8 cellular contexts compared by ENCODE assay signal in the genomic region with DNA sequence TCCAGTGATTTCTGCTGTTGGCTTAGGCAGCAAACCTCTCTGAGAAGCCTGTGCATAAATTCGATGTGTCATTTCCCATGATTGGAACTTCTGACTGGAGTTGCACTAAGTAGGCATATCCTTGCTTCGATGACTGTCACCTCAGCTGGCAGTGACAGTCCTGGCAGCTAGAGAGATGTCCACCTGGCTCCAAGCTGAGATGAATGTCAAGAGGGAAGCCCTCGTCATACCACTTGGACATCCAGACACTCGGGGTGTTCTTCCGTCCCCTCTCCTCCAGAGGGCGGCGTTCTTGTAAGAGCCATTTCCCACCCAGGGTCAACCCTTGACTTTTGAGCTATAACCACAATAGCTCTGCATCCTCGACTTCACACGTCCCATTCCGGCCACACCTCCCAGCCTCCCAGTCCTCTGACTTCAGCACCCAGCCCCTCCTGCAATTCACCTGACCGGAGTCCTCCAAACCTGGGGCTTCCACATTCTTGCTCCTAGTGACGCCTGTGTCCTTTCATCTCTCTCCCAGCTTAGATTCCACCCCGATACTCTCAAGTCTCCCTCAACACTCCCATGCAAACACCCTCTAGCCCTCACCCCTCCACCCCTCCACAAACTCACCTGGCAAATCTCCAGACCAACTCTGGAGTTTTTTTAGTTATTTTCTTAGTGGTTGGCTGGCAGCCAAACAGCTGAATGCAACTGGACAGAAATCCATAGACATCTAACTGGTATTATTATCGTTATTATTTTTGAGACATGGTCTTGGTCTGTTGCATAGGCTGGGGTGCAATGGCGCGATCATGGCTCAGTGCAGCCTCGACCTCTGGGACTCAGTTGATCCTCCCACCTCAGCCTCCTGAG. TPM values are rescaled to one million over a fixed set of nuclear protein-coding genes. Genes with fewer than 3 reads are reported as not detected.
DNase-seq lines count a peak whose midpoint lies in the region; ATAC-seq and TF ChIP-seq lines count a peak whose summit lies in the region.

No MANE protein-coding gene starts in this region.

- H3K9me3 Mint-ChIP-seq in HFFc6: no peaks in the 10 kb centered on the region
- peaks cover 11% of the 10 kb centered on the region for H3K9me3 Mint-ChIP-seq in mesothelial cell of epicardium

- no peak for ATAC-seq in GM19463 (IDR thresholded peaks at IDR 0.05; ENCODE audit: unreplicated experiment)

- H3K27me3 Mint-ChIP-seq in HFFc6 (ENCODE audit: insufficient read depth) (peaks cover 29% of the 10 kb centered on the region), mesothelial cell of epicardium (ENCODE audit: low read depth) (peaks cover 6% of the 10 kb centered on the region)

- TF ChIP-seq CTCF in HFFc6 (IDR thresholded peaks at IDR 0.05) (peak; percentile 71), brain microvascular endothelial cell (IDR thresholded peaks at IDR 0.05; ENCODE audit: low read depth, low read length, missing control alignments) (peak; percentile 79), mesothelial cell of epicardium (IDR thresholded peaks at IDR 0.05; ENCODE audit: unreplicated experiment) (peak; percentile 27)

- in situ Hi-C loops in brain microvascular endothelial cell (cut with HindIII; ENCODE audit: low pct_ligation_motif_present, low sequenced_read_pairs): no loop called here

- H3K27me3 ChIP-seq in SJCRH30: 0 out of 2 replicates have a peak, but pooled peaks cover 6% of the 10 kb centered on the region
- no peaks in the 10 kb centered on the region for H3K27me3 ChIP-seq in brain microvascular endothelial cell (replicated peaks)
- no peaks in the 10 kb centered on the region for H3K27me3 ChIP-seq in effector memory CD4-positive, alpha-beta T cell (replicated peaks; ENCODE audit: control insufficient read depth, insufficient read depth, low read length, poor library complexity, severe bottlenecking)

- H3K4me1 Mint-ChIP-seq in HFFc6 (ENCODE audit: low read depth) (peaks cover 12% of the 10 kb centered on the region), mesothelial cell of epicardium (peaks cover 18% of the 10 kb centered on the region)

- H3K4me3 ChIP-seq in SJCRH30: no peak overlapping the region
- H3K4me3 ChIP-seq in brain microvascular endothelial cell (ENCODE audit: low read depth, low read length): no peak overlapping the region
- H3K4me3 ChIP-seq in effector memory CD4-positive, alpha-beta T cell (ENCODE audit: insufficient read depth, low read depth, low read length, poor library complexity, severe bottlenecking): no peak overlapping the region

- H3K36me3 ChIP-seq in SJCRH30 (no peaks in the 10 kb centered on the region), brain microvascular endothelial cell (replicated peaks) (no peaks in the 10 kb centered on the region)
- H3K36me3 ChIP-seq in effector memory CD4-positive, alpha-beta T cell (ENCODE audit: control insufficient read depth, insufficient read depth, low read length): no peaks in the 10 kb centered on the region

- H3K9me3 ChIP-seq in SJCRH30 (replicated peaks): no peaks in the 10 kb centered on the region
- H3K9me3 ChIP-seq in effector memory CD4-positive, alpha-beta T cell (ENCODE audit: control insufficient read depth, low read length): no peaks in the 10 kb centered on the region

- H3K27ac Mint-ChIP-seq in HFFc6: no peak overlapping the region
- peak overlapping the region; percentile 28 for H3K27ac Mint-ChIP-seq in mesothelial cell of epicardium

- H3K4me3 Mint-ChIP-seq in HFFc6 (no peak overlapping the region), mesothelial cell of epicardium (no peak overlapping the region)

- H3K27ac ChIP-seq in SJCRH30: no peak overlapping the region
- H3K27ac ChIP-seq in brain microvascular endothelial cell: no peak overlapping the region
- no peak overlapping the region for H3K27ac ChIP-seq in effector memory CD4-positive, alpha-beta T cell (ENCODE audit: insufficient read depth, low read length, poor library complexity, severe bottlenecking)

- DNase-seq in DMS153 treated with DMSO at 0.1 percent for 48 hours (lab: John Stamatoyannopoulos, UW; ENCODE audit: unreplicated experiment): peak; percentile 16
- DNase-seq in HFFc6: peak; percentile 17
- DNase-seq in SJCRH30: peak; percentile 54 to 62
- no peak for DNase-seq in brain microvascular endothelial cell
- DNase-seq in mesothelial cell of epicardium (ENCODE audit: low spot score in 2 of 2, unreplicated experiment in 2 of 2): peak in 1 of 2 experiments; percentile 42
- DNase-seq in effector memory CD4-positive, alpha-beta T cell: no peak
- no peak for DNase-seq in cortex of kidney (lab: John Stamatoyannopoulos, UW)

- H3K4me1 ChIP-seq in SJCRH30: no peaks in the 10 kb centered on the region
- H3K4me1 ChIP-seq in effector memory CD4-positive, alpha-beta T cell (ENCODE audit: control insufficient read depth, insufficient read depth, low read length, poor library complexity, severe bottlenecking): no peaks in the 10 kb centered on the region

- peaks cover 4% of the 10 kb centered on the region; the same call in 1 of the 2 replicates for H3K36me3 Mint-ChIP-seq in HFFc6 (ENCODE audit: low read depth)
- peaks cover 5% of the 10 kb centered on the region for H3K36me3 Mint-ChIP-seq in mesothelial cell of epicardium

RNA-seq across cellular contexts. Expression of a gene that starts 17.4 kb away (rescaled TPM):
- not detected for total RNA-seq in HFFc6 (2021; fragmentation: NEBNext Ultra II Directional; extraction: Animal tissue kit (Norgen Biotek cat#: 25700))
- not detected in 2 replicates for total RNA-seq in SJCRH30 (2014; rRNA removed; shearing (Covaris generic))
- not detected in 3 replicates for total RNA-seq in mesothelial cell of epicardium

Comparison
In these comparisons a context has a peak if more than half of its experiments do, and no peak if none do; other contexts are left out.
1. DNase-seq: peak in DMS153 treated with DMSO at 0.1 percent for 48 hours (single experiment), HFFc6 (single experiment) and SJCRH30 (2 of 2); none in brain microvascular endothelial cell (single experiment), effector memory CD4-positive, alpha-beta T cell (0 of 3) and cortex of kidney (single experiment).
2. CTCF ChIP-seq: peak in every context shown above with its lines; median percentile 79 in brain microvascular endothelial cell; 71 in HFFc6; 27 in mesothelial cell of epicardium.